ENCODE assay signal across 1 cellular context in genomic region chr2:240670402-240670801, GRCh38.
TF ChIP-seq lines count a peak whose summit lies in the region.

No MANE protein-coding gene starts in this region.

TF ChIP-seq in HepG2, 621 proteins besides CTCF, POLR2A, EP300 and RAD21:
- 0 out of 2 replicates have a peak, but pooled peaks have one; percentile 0 for TF ChIP-seq EZH2 (conservative IDR thresholded peaks at IDR 0.05; ENCODE audit: low read depth, low read length)
- TF ChIP-seq FOXK1 (CRISPR knock-in tag; IDR thresholded peaks at IDR 0.05; ENCODE audit: borderline replicate concordance, low read depth), result no peak
